13 cellular contexts compared by ENCODE assay signal in the genomic region with DNA sequence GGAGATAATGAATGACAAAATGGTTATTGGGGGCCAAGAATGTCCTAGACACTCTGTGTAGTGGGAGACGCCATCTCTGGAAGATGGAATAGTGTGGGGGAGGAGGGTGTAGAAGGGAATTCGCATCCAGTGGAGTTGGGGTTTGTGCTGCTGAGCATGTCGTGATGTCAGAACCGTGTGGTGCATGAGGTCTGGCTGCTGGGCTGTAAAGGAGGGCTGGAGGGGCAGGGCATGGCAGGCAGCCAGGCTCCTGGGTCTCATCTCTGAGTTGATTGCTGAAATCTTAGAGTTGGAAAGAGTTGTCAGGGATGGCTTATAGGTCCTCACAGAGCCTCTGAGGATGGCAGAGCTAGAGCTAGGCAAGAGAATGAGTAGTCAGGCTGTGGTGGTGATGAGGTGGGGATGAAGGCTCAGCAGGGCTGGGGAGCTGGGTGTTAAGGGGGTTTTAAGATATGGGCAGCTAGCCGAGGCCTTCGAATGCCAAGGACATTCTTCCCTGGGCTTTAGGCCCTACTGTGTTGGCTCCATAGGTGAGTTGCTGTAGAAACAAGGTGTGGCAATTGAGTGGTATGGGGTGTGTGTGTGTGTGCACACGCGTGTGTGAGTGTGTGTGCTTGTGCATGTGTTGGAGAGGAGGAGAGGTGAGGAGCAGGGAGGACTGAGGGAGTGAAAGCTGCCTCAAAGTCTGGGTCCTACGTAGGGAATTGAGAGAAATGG. TPM values are rescaled to one million over a fixed set of nuclear protein-coding genes. Genes with fewer than 3 reads are reported as not detected.
DNase-seq lines count a peak whose midpoint lies in the region; ATAC-seq and TF ChIP-seq lines count a peak whose summit lies in the region.
"Had no signal": no experiment of that assay in that cellular context is flagged by ENCODE, and none has a peak within 500 bp of the region (broad histone marks: within the 10 kb centered on the region; RNA-seq: fewer than 3 reads in every experiment).

No MANE protein-coding gene starts in this region.

- H3K27me3 Mint-ChIP-seq in WTC11 (ENCODE audit: low read depth): peaks cover 29% of the 10 kb centered on the region
- H3K27me3 Mint-ChIP-seq in type B pancreatic cell: peaks cover 50% of the 10 kb centered on the region

- H3K9ac ChIP-seq in iPS-15b (ENCODE audit: low read depth, low read length): no peak overlapping the region

- H3K9me3 ChIP-seq in heart left ventricle (no peaks in the 10 kb centered on the region), iPS-15b (ENCODE audit: control insufficient read depth, insufficient read depth, low read length) (no peaks in the 10 kb centered on the region), aorta (ENCODE audit: control insufficient read depth, low read length) (no peaks in the 10 kb centered on the region)
- H3K9me3 ChIP-seq: upper lobe of left lung had no signal

- H3K36me3 ChIP-seq in heart left ventricle (peaks cover 0 to 19% (median 15%) of the 10 kb centered on the region in 9 donors), iPS-15b (ENCODE audit: control insufficient read depth, insufficient read depth, low read length) (peaks cover 6% of the 10 kb centered on the region), aorta (ENCODE audit: control insufficient read depth in 1 of 2, insufficient read depth in 2 of 2, low read length in 1 of 2) (no peaks in the 10 kb centered on the region)

- H3K9me3 Mint-ChIP-seq in WTC11: peaks cover 9% of the 10 kb centered on the region
- H3K9me3 Mint-ChIP-seq in type B pancreatic cell: no peaks in the 10 kb centered on the region

- H3K27ac Mint-ChIP-seq in WTC11 (no peak overlapping the region), type B pancreatic cell (no peak overlapping the region)
- H3K27ac Mint-ChIP-seq: dendritic cell treated with granulocyte-macrophage colony-stimulating factor and Interleukin-4, amounts not matched to agents 40 ng/mL and 50 ng/mL, for 4 days had no signal

- H3K4me3 Mint-ChIP-seq in WTC11 (peak overlapping the region; percentile 77), type B pancreatic cell (peak overlapping the region; percentile 81)
- H3K4me3 Mint-ChIP-seq: dendritic cell treated with granulocyte-macrophage colony-stimulating factor and Interleukin-4, amounts not matched to agents 40 ng/mL and 50 ng/mL, for 4 days had no signal

- POLR2A ChIA-PET in WTC11 (lab: Charles Lee): no interaction called here

- no peak for DNase-seq in heart left ventricle
- no peak for DNase-seq in cardiac septum (ENCODE audit: low spot score)
- no peak for DNase-seq in WTC11 (ENCODE audit: low spot score)
- no peak for DNase-seq in type B pancreatic cell (ENCODE audit: extremely low spot score, unreplicated experiment)
- no peak for DNase-seq in erythroblast (lab: John Stamatoyannopoulos, UW)
- no peak for DNase-seq in aorta
- DNase-seq: foreskin melanocyte, MM.1S had no signal

- ATAC-seq in heart left ventricle: peak in 1 of 4 donors; percentile 10
- ATAC-seq in WTC11: no peak
- no peak for ATAC-seq in aorta (ENCODE audit: low FRiP score)
- ATAC-seq in HG03460 (IDR thresholded peaks at IDR 0.05; ENCODE audit: unreplicated experiment): no peak

- TF ChIP-seq CTCF in heart left ventricle (IDR thresholded peaks at IDR 0.05): no peak
- no peak for TF ChIP-seq CTCF in WTC11 (IDR thresholded peaks at IDR 0.05)
- no peak for TF ChIP-seq CTCF in type B pancreatic cell (conservative IDR thresholded peaks at IDR 0.05)

- TF ChIP-seq POLR2A in heart left ventricle (IDR thresholded peaks at IDR 0.05) (no peak), erythroblast (IDR thresholded peaks at IDR 0.05; ENCODE audit: low read length) (no peak)

- H3K36me3 Mint-ChIP-seq in WTC11 (peaks cover 25% of the 10 kb centered on the region), type B pancreatic cell (peaks cover 9% of the 10 kb centered on the region)

- H3K4me3 ChIP-seq in heart left ventricle: peak overlapping the region in 1 of 12 donors; percentile 83
- peak overlapping the region; percentile 93 for H3K4me3 ChIP-seq in iPS-15b (ENCODE audit: low read depth, low read length)
- H3K4me3 ChIP-seq in aorta (ENCODE audit: low read length in 2 of 2): no peak overlapping the region
- H3K4me3 ChIP-seq: upper lobe of left lung had no signal

- CTCF ChIA-PET in WTC11 (lab: Charles Lee): interaction anchor here (0.7 to 8.3 kb wide), 8 partner anchors 12 to 240 kb away, joined by 3 to 89 read pairs (median 5); no protein-coding TSS in a partner anchor

- peaks cover 0 to 8% (median 0%) of the 10 kb centered on the region in 9 donors for H3K27me3 ChIP-seq in heart left ventricle
- H3K27me3 ChIP-seq in iPS-15b (ENCODE audit: control insufficient read depth, insufficient read depth, low read length): peaks cover 33% of the 10 kb centered on the region
- no peaks in the 10 kb centered on the region for H3K27me3 ChIP-seq in aorta (ENCODE audit: control insufficient read depth in 1 of 2, insufficient read depth in 2 of 2, low read length in 1 of 2)
- H3K27me3 ChIP-seq: upper lobe of left lung had no signal

- 56 to 66% (median 64%) methylated on average over 9 of the region's 9 CpGs for WGBS in heart left ventricle, 4 donors
- 66 to 67% methylated on average over 9 of the region's 9 CpGs for WGBS in aorta, 2 donors

- H3K4me1 Mint-ChIP-seq in WTC11: peaks cover 15% of the 10 kb centered on the region
- H3K4me1 Mint-ChIP-seq in type B pancreatic cell (ENCODE audit: unreplicated experiment): peaks cover 10% of the 10 kb centered on the region

- intact Hi-C loops in heart left ventricle (cut with DNase I): no loop called here
- intact Hi-C loops in cardiac septum (cut with DNase I): loop anchor here (5.0 kb wide), 1 partner anchor 61 kb away; a partner anchor contains a TSS
- intact Hi-C loops in aorta (cut with DNase I): no loop called here

- H3K4me1 ChIP-seq in heart left ventricle (peaks cover 0 to 46% (median 19%) of the 10 kb centered on the region in 12 donors), iPS-15b (ENCODE audit: control insufficient read depth, insufficient read depth, low read length) (peaks cover 6% of the 10 kb centered on the region), aorta (ENCODE audit: control insufficient read depth in 1 of 2, insufficient read depth in 2 of 2, low read length in 2 of 2) (no peaks in the 10 kb centered on the region)

- H3K27ac ChIP-seq in heart left ventricle (peak overlapping the region; percentile 9 to 91 (median 73)), aorta (ENCODE audit: low read depth in 1 of 2, low read length in 2 of 2) (peak overlapping the region in 1 of 2 donors; percentile 14)
- H3K27ac ChIP-seq: RWPE1, upper lobe of left lung had no signal

TF ChIP-seq in WTC11, 78 proteins besides CTCF, POLR2A, EP300 and RAD21:
- TF ChIP-seq ZNF138 (CRISPR knock-in tag; conservative IDR thresholded peaks at IDR 0.05): no peak
- TF ChIP-seq ZNF121 (CRISPR knock-in tag; IDR thresholded peaks at IDR 0.05): no peak
- TF ChIP-seq FOXJ3 (CRISPR knock-in tag; IDR thresholded peaks at IDR 0.05; ENCODE audit: borderline replicate concordance): no peak
- TF ChIP-seq, protein P1, sequence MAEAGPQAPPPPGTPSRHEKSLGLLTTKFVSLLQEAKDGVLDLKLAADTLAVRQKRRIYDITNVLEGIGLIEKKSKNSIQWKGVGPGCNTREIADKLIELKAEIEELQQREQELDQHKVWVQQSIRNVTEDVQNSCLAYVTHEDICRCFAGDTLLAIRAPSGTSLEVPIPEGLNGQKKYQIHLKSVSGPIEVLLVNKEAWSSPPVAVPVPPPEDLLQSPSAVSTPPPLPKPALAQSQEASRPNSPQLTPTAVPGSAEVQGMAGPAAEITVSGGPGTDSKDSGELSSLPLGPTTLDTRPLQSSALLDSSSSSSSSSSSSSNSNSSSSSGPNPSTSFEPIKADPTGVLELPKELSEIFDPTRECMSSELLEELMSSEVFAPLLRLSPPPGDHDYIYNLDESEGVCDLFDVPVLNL (CRISPR knock-in tag; IDR thresholded peaks at IDR 0.05; ENCODE audit: borderline replicate concordance, low read depth): no peak
- TF ChIP-seq SMAD3 (CRISPR knock-in tag; IDR thresholded peaks at IDR 0.05; ENCODE audit: borderline replicate concordance): no peak
- no peak for TF ChIP-seq FOXP1 (CRISPR knock-in tag; IDR thresholded peaks at IDR 0.05; ENCODE audit: borderline replicate concordance)

RNA-seq across cellular contexts. Expression of a gene that starts 1.9 kb away (rescaled TPM):
- total RNA-seq in heart left ventricle (10 to 100 TPM; 15.4 to 50.3 (median 36.9) TPM), cardiac septum (46.7 TPM), WTC11 (2021) (21.1 to 24.9 TPM (median 22.7 TPM) in 3 replicates), type B pancreatic cell (ENCODE audit: low replicate concordance) (0.71 and 4.9 TPM in 2 replicates), aorta (10 to 100 TPM; 20.2 to 22.7 TPM)
- polyA plus RNA-seq in heart left ventricle (10 to 100 TPM; 11.2 to 35.5 TPM), aorta (1 to 10 TPM; 3.3 to 5.9 TPM)

RNA-seq across cellular contexts. Expression of a gene that starts 21.1 kb away (rescaled TPM):
- 10 to 100 TPM; 20.0 to 34.8 (median 29.9) TPM for total RNA-seq in heart left ventricle
- polyA plus RNA-seq in heart left ventricle: 10 to 100 TPM in 1 of 2 donors, 1 to 10 TPM in 1; 9.5 to 45.7 TPM
- total RNA-seq in cardiac septum: 27.7 TPM
- 97.4 to 108 TPM (median 99.8 TPM) in 3 replicates for total RNA-seq in WTC11 (2021)
- 75.8 and 88.2 TPM in 2 replicates for total RNA-seq in type B pancreatic cell (ENCODE audit: low replicate concordance)
- 10 to 100 TPM; 43.9 to 47.7 TPM for total RNA-seq in aorta
- 10 to 100 TPM; 46.9 to 55.7 TPM for polyA plus RNA-seq in aorta

RNA-seq across cellular contexts. Expression of a gene that starts 57.6 kb away (rescaled TPM):
- total RNA-seq in heart left ventricle (not detected), cardiac septum (0.16 TPM), WTC11 (2021) (not detected in 3 replicates), type B pancreatic cell (ENCODE audit: low replicate concordance) (2.1 TPM in 1 of 2 replicates, not detected in the other), aorta (not detected)
- polyA plus RNA-seq in heart left ventricle (not detected), aorta (not detected)
- total RNA-seq: upper lobe of left lung had no signal
